Comparison of ENCODE assay signal across 8 cellular contexts in the genomic region with DNA sequence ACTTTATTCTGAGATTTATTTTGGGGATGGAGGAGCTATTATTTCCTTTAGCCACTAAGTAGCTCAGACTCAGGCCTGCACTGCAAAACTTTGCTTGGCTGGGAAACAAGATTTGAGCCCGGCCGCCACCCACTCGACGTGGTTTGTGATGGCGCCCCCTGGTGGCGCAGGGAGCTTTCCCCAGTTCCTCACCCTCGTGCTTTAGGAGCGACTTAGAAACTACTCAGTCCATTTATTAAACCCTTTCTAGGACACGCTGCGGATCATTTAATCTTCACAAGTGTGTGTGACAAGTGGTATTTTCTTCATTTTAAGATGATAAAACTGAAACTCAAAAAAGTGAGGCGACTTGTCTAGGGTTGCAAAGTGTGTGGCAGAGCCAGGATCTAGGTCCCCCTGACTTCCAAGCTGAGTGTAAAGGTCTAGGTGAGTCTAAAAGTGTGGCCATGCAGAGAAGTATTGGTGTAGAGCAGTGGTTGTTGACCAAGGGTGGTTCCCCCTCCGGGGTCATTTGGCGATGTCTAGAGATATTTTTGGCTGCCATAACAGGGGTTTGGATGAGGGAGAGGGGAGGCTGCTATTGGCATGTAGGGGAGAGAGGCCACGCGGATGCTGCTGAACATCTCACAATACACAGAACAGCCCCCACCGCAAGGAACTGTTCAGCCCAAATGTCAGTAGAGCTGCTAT. TPM values are rescaled to one million over a fixed set of nuclear protein-coding genes. Genes with fewer than 3 reads are reported as not detected.
DNase-seq lines count a peak whose midpoint lies in the region; ATAC-seq and TF ChIP-seq lines count a peak whose summit lies in the region.

No MANE protein-coding gene starts in this region.

- no peak for ATAC-seq in GM21576 (IDR thresholded peaks at IDR 0.05; ENCODE audit: unreplicated experiment)
- no peak for ATAC-seq in GM18907 (IDR thresholded peaks at IDR 0.05; ENCODE audit: unreplicated experiment)

- DNase-seq in G401 (ENCODE audit: low spot score) (peak; percentile 41), T-helper 9 cell (peak; percentile 83), amniotic epithelial cell (ENCODE audit: low read depth) (peak; percentile 59), hepatic stellate cell (ENCODE audit: low spot score) (peak; percentile 70)
- DNase-seq in stimulated activated CD4-positive, alpha-beta T cell treated with anti-CD3 and anti-CD28 coated beads, Interleukin-12 subunit alpha, Interleukin-12 subunit beta, amount 100 ng/mL, for 24 hours (ENCODE audit: low read depth in 2 of 2) = peak; percentile 49 to 79

- TF ChIP-seq CTCF in LNCAP (IDR thresholded peaks at IDR 0.05) = peak; percentile 81

- in situ Hi-C loops in G401 (cut with HindIII; ENCODE audit: low sequenced_read_pairs) = loop anchor here (25.0 kb wide), 1 partner anchor 147 kb away; a partner anchor contains a TSS

RNA-seq across cellular contexts. Expression of a gene that starts 2.2 kb away (rescaled TPM):
- total RNA-seq in G401 (2014; rRNA removed; shearing (Covaris generic)) = not detected in 2 replicates

RNA-seq across cellular contexts. Expression of a gene that starts 13.3 kb away (rescaled TPM):
- 26.5 and 29.0 TPM in 2 replicates for total RNA-seq in G401 (2014; rRNA removed; shearing (Covaris generic))

RNA-seq across cellular contexts. Expression of a gene that starts 50.4 kb away (rescaled TPM):
- 3.9 TPM in 1 of 2 replicates, not detected in the other for total RNA-seq in G401 (2014; rRNA removed; shearing (Covaris generic))
